1 cellular context compared by ENCODE assay signal in genomic region chr11:66857927-66858185, GRCh38.
TF ChIP-seq lines count a peak whose summit lies in the region.

No MANE protein-coding gene starts in this region.

TF ChIP-seq in SK-N-SH, 30 proteins besides CTCF, POLR2A, EP300 and RAD21 (continued from another document):
- TF ChIP-seq USF2 (IDR thresholded peaks at IDR 0.05; ENCODE audit: borderline replicate concordance, low read depth, low read length): no peak
- no peak for TF ChIP-seq EZH2phosphoT487 (IDR thresholded peaks at IDR 0.05; ENCODE audit: borderline replicate concordance, low read depth)
- no peak for TF ChIP-seq RCOR1 (IDR thresholded peaks at IDR 0.05; ENCODE audit: low read length)
- no peak for TF ChIP-seq NRF1 (IDR thresholded peaks at IDR 0.05; ENCODE audit: low read depth, low read length)
- TF ChIP-seq USF1 (IDR thresholded peaks at IDR 0.05; ENCODE audit: borderline replicate concordance, low read depth): no peak
- no peak for TF ChIP-seq MEF2A (IDR thresholded peaks at IDR 0.05; ENCODE audit: borderline replicate concordance, low read depth)
- TF ChIP-seq GATA2 (CRISPR knock-in tag; IDR thresholded peaks at IDR 0.05): no peak
- no peak for TF ChIP-seq JUND (IDR thresholded peaks at IDR 0.05)
- TF ChIP-seq IRF3 (IDR thresholded peaks at IDR 0.05; ENCODE audit: low read depth, low read length): no peak
- no peak for TF ChIP-seq POLR2AphosphoS5 (IDR thresholded peaks at IDR 0.05; ENCODE audit: low read depth, low read length)
- TF ChIP-seq NFIC (IDR thresholded peaks at IDR 0.05; ENCODE audit: borderline replicate concordance): no peak
- no peak for TF ChIP-seq TCF12 (IDR thresholded peaks at IDR 0.05)
